In the genomic region with DNA sequence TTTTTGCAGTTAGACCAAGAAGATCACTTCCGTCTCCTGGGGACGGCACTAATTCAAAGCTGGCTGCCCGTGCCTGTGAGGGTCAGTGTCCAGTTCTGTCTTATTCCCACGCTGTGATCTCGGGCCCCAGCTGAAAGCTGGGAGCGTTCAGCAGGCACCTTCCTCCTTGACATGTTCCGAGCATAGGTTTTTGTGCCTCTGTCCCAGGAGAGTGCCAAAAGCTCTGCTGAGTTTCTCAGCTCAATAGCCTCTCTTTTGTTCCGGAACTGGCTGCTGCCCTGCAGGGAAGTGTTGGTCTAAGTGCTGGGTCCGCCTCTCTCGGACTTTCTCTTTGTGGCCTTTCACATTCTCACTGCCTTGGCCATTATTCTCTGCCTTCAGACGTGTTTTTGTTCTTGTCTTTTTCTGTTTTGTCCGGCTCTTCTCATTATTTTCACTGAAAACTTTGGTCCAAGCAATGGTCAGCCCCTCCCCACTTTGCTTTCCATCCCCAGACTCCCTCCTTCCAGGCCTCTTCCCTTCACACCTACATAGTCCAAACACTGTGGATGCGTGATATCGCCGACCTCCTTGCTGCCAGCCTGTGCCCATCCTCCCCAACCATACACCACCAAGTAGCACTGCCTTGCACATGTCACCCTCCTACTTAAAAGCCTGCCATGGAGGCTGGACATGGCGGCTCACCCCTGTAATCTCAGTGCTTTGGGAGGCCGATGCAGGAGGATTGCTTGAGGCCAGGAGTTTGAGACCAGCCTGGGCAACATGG, we compare ENCODE assay signal across 2 cellular contexts.
TF ChIP-seq lines count a peak whose summit lies in the region.

No MANE protein-coding gene starts in this region.

TF ChIP-seq in WTC11, 78 proteins besides CTCF, POLR2A, EP300 and RAD21:
- TF ChIP-seq, protein P1, sequence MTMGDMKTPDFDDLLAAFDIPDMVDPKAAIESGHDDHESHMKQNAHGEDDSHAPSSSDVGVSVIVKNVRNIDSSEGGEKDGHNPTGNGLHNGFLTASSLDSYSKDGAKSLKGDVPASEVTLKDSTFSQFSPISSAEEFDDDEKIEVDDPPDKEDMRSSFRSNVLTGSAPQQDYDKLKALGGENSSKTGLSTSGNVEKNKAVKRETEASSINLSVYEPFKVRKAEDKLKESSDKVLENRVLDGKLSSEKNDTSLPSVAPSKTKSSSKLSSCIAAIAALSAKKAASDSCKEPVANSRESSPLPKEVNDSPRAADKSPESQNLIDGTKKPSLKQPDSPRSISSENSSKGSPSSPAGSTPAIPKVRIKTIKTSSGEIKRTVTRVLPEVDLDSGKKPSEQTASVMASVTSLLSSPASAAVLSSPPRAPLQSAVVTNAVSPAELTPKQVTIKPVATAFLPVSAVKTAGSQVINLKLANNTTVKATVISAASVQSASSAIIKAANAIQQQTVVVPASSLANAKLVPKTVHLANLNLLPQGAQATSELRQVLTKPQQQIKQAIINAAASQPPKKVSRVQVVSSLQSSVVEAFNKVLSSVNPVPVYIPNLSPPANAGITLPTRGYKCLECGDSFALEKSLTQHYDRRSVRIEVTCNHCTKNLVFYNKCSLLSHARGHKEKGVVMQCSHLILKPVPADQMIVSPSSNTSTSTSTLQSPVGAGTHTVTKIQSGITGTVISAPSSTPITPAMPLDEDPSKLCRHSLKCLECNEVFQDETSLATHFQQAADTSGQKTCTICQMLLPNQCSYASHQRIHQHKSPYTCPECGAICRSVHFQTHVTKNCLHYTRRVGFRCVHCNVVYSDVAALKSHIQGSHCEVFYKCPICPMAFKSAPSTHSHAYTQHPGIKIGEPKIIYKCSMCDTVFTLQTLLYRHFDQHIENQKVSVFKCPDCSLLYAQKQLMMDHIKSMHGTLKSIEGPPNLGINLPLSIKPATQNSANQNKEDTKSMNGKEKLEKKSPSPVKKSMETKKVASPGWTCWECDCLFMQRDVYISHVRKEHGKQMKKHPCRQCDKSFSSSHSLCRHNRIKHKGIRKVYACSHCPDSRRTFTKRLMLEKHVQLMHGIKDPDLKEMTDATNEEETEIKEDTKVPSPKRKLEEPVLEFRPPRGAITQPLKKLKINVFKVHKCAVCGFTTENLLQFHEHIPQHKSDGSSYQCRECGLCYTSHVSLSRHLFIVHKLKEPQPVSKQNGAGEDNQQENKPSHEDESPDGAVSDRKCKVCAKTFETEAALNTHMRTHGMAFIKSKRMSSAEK (CRISPR knock-in tag; IDR thresholded peaks at IDR 0.05; ENCODE audit: borderline replicate concordance): no peak
- no peak for TF ChIP-seq NFE2L1 (CRISPR knock-in tag; IDR thresholded peaks at IDR 0.05)
- no peak for TF ChIP-seq CREB1 (CRISPR knock-in tag; IDR thresholded peaks at IDR 0.05)
- TF ChIP-seq ZBTB21 (CRISPR knock-in tag; IDR thresholded peaks at IDR 0.05; ENCODE audit: borderline replicate concordance): no peak
- TF ChIP-seq ZNF121 (CRISPR knock-in tag; IDR thresholded peaks at IDR 0.05): no peak
- TF ChIP-seq, protein P2, sequence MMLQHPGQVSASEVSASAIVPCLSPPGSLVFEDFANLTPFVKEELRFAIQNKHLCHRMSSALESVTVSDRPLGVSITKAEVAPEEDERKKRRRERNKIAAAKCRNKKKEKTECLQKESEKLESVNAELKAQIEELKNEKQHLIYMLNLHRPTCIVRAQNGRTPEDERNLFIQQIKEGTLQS (CRISPR knock-in tag; conservative IDR thresholded peaks at IDR 0.05): no peak
- TF ChIP-seq AFF4 (CRISPR knock-in tag; IDR thresholded peaks at IDR 0.05; ENCODE audit: borderline replicate concordance): no peak
- TF ChIP-seq, protein P3, sequence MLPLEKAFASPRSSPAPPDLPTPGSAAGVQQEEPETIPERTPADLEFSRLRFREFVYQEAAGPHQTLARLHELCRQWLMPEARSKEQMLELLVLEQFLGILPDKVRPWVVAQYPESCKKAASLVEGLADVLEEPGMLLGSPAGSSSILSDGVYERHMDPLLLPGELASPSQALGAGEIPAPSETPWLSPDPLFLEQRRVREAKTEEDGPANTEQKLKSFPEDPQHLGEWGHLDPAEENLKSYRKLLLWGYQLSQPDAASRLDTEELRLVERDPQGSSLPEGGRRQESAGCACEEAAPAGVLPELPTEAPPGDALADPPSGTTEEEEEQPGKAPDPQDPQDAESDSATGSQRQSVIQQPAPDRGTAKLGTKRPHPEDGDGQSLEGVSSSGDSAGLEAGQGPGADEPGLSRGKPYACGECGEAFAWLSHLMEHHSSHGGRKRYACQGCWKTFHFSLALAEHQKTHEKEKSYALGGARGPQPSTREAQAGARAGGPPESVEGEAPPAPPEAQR (CRISPR knock-in tag; IDR thresholded peaks at IDR 0.05): no peak
- TF ChIP-seq EMX1 (CRISPR knock-in tag; IDR thresholded peaks at IDR 0.05): no peak
- TF ChIP-seq ZNF263 (CRISPR knock-in tag; IDR thresholded peaks at IDR 0.05; ENCODE audit: low read depth): no peak
- TF ChIP-seq ATF1 (CRISPR knock-in tag; IDR thresholded peaks at IDR 0.05): no peak
- no peak for TF ChIP-seq GABPB1 (CRISPR knock-in tag; IDR thresholded peaks at IDR 0.05)
- no peak for TF ChIP-seq PRRX2 (CRISPR knock-in tag; IDR thresholded peaks at IDR 0.05)
- TF ChIP-seq ELF4 (CRISPR knock-in tag; IDR thresholded peaks at IDR 0.05; ENCODE audit: low read depth): no peak
- TF ChIP-seq NR3C1 (CRISPR knock-in tag; conservative IDR thresholded peaks at IDR 0.05; ENCODE audit: low read depth): no peak

TF ChIP-seq in H1, 55 proteins besides CTCF, POLR2A, EP300 and RAD21:
- TF ChIP-seq BCL11A (IDR thresholded peaks at IDR 0.05; ENCODE audit: low read depth in 2 of 2, low read length in 2 of 2) (no peak), YY1 (IDR thresholded peaks at IDR 0.05; ENCODE audit: low read depth, low read length) (no peak), ASH2L (IDR thresholded peaks at IDR 0.05; ENCODE audit: low read length) (no peak), CHD2 (IDR thresholded peaks at IDR 0.05; ENCODE audit: low read length) (no peak), CREB1 (IDR thresholded peaks at IDR 0.05) (no peak), KDM4A (IDR thresholded peaks at IDR 0.05; ENCODE audit: low read depth, low read length, severe bottlenecking) (no peak)
TF ChIP-seq in H1: peak in this region for 0.
